In the genomic region with DNA sequence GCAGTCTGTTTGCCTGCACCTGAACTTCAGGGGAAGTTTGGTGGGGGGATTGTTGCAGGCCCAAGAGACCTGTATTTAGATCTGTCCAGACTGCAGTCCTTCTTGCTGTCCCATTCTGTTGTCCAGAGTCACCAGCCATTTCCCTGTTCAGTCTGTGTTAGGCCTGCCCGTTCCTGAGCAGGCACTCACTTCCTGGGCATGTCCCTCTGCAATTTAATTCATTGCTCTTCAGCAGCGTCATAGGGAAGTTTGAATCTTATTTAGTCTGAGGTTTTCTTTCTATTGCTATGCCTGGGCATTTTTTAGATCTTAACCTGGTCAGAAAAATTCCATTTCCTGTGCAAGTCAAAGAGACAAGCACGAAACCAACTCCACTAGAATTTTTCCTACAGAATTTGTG, we compare ENCODE assay signal across 29 cellular contexts.
DNase-seq lines count a peak whose midpoint lies in the region; ATAC-seq and TF ChIP-seq lines count a peak whose summit lies in the region.
"Had no signal": no experiment of that assay in that cellular context is flagged by ENCODE, and none has a peak within 500 bp of the region (broad histone marks: within the 10 kb centered on the region; RNA-seq: fewer than 3 reads in every experiment).

No MANE protein-coding gene starts in this region.

- TF ChIP-seq CTCF in heart left ventricle (IDR thresholded peaks at IDR 0.05) (no peak), right atrium auricular region (IDR thresholded peaks at IDR 0.05) (no peak), RWPE2 (IDR thresholded peaks at IDR 0.05; ENCODE audit: poor library complexity, severe bottlenecking) (no peak), mucosa of descending colon (IDR thresholded peaks at IDR 0.05) (no peak), upper lobe of left lung (IDR thresholded peaks at IDR 0.05) (no peak), natural killer cell (IDR thresholded peaks at IDR 0.05) (no peak)

- H3K27ac ChIP-seq in heart left ventricle (peak overlapping the region in 7 of 12 donors; percentile 17 to 86 (median 66)), right atrium auricular region (no peak overlapping the region), RWPE2 (ENCODE audit: poor library complexity, severe bottlenecking) (peak overlapping the region; percentile 76), upper lobe of left lung (peak overlapping the region in 3 of 4 donors; percentile 4 to 70 (median 28))
- H3K27ac ChIP-seq: A549, KMS-11, pancreas, RWPE1, VCaP had no signal

- DNase-seq in heart left ventricle (no peak), right atrium auricular region (ENCODE audit: low spot score) (no peak), RWPE2 (ENCODE audit: low spot score) (no peak), mucosa of descending colon (no peak), upper lobe of left lung (no peak), natural killer cell (no peak)
- no peak for DNase-seq in activated CD4-positive, alpha-beta T cell treated with anti-CD3 and anti-CD28 coated beads for 1 hour
- DNase-seq: activated CD4-positive, alpha-beta T cell treated with anti-CD3 and anti-CD28 coated beads, Interleukin-2, amount 10 ng/mL, durations not matched to agents 7 days and 5 days; activated naive CD8-positive, alpha-beta T cell treated with anti-CD3 and anti-CD28 coated beads for 36 hours; BE2C; Caco-2; DMS79; dorsolateral prefrontal cortex; GM23248; kidney glomerular epithelial cell; mesendoderm; NCI-H1694; NCI-H2171 treated with DMSO at 0.1 percent for 48 hours; NCI-H524 treated with DMSO at 0.1 percent for 48 hours; pancreas; right lobe of liver; stimulated activated CD4-positive, alpha-beta T cell treated with anti-CD3 and anti-CD28 coated beads, Interleukin-4, amount 100 ng/mL, for 4 hours had no signal

- no peak overlapping the region for H3K4me3 ChIP-seq in heart left ventricle
- H3K4me3 ChIP-seq in right atrium auricular region = no peak overlapping the region
- H3K4me3 ChIP-seq in RWPE2 (ENCODE audit: severe bottlenecking) = no peak overlapping the region
- no peak overlapping the region for H3K4me3 ChIP-seq in mucosa of descending colon
- H3K4me3 ChIP-seq in upper lobe of left lung = no peak overlapping the region
- H3K4me3 ChIP-seq: A549, dorsolateral prefrontal cortex, GM23248, pancreas, right lobe of liver had no signal

- peak overlapping the region in 1 of 2 donors; percentile 62 for H3K27ac Mint-ChIP-seq in natural killer cell
- H3K27ac Mint-ChIP-seq: activated CD4-positive, alpha-beta T cell treated with anti-CD3 and anti-CD28 coated beads, Interleukin-2, amount 10 ng/mL, durations not matched to agents 7 days and 5 days; activated naive CD8-positive, alpha-beta T cell treated with anti-CD3 and anti-CD28 coated beads for 36 hours; activated T-helper 17 cell treated with anti-CD3 and anti-CD28 coated beads, Interleukin-2, amount 50 U/mL, for 72 hours had no signal

- H3K4me1 Mint-ChIP-seq in natural killer cell = peaks cover 48 to 50% of the 10 kb centered on the region in 2 donors

- TF ChIP-seq EP300 in upper lobe of left lung (IDR thresholded peaks at IDR 0.05) = no peak

- peaks cover 7% of the 10 kb centered on the region for H3K36me3 Mint-ChIP-seq in natural killer cell

- no peaks in the 10 kb centered on the region for H3K27me3 ChIP-seq in heart left ventricle
- H3K27me3 ChIP-seq in right atrium auricular region = no peaks in the 10 kb centered on the region
- no peaks in the 10 kb centered on the region for H3K27me3 ChIP-seq in RWPE2 (ENCODE audit: insufficient read depth, poor library complexity, severe bottlenecking)
- H3K27me3 ChIP-seq in upper lobe of left lung = no peaks in the 10 kb centered on the region
- H3K27me3 ChIP-seq: BE2C, dorsolateral prefrontal cortex, pancreas, right lobe of liver had no signal

- no peaks in the 10 kb centered on the region for H3K27me3 Mint-ChIP-seq in natural killer cell (ENCODE audit: low read depth in 2 of 2)
- H3K27me3 Mint-ChIP-seq: activated CD4-positive, alpha-beta T cell treated with anti-CD3 and anti-CD28 coated beads, Interleukin-2, amount 10 ng/mL, durations not matched to agents 7 days and 5 days; activated naive CD8-positive, alpha-beta T cell treated with anti-CD3 and anti-CD28 coated beads for 36 hours; activated T-helper 17 cell treated with anti-CD3 and anti-CD28 coated beads, Interleukin-2, amount 50 U/mL, for 72 hours had no signal

- H3K4me1 ChIP-seq in heart left ventricle (peaks cover 7 to 71% (median 41%) of the 10 kb centered on the region in 12 donors), right atrium auricular region (peaks cover 0 to 24% of the 10 kb centered on the region in 2 donors), RWPE2 (ENCODE audit: insufficient read depth, poor library complexity, severe bottlenecking) (peaks cover 18% of the 10 kb centered on the region), mucosa of descending colon (ENCODE audit: low read depth) (no peaks in the 10 kb centered on the region), upper lobe of left lung (peaks cover 8 to 36% (median 24%) of the 10 kb centered on the region in 4 donors)
- H3K4me1 ChIP-seq: A549, Caco-2, pancreas, right lobe of liver had no signal

- intact Hi-C loops in heart left ventricle (cut with DNase I) = loop anchor here in 1 of 10 donors (10.0 kb wide), 1 partner anchor 598 kb away; no protein-coding TSS in a partner anchor
- intact Hi-C loops in mucosa of descending colon (cut with DNase I, micrococcal nuclease) = no loop called here
- intact Hi-C loops in natural killer cell (cut with micrococcal nuclease) = no loop called here

- no peaks in the 10 kb centered on the region for H3K9me3 Mint-ChIP-seq in natural killer cell
- H3K9me3 Mint-ChIP-seq: activated CD4-positive, alpha-beta T cell treated with anti-CD3 and anti-CD28 coated beads, Interleukin-2, amount 10 ng/mL, durations not matched to agents 7 days and 5 days; activated naive CD8-positive, alpha-beta T cell treated with anti-CD3 and anti-CD28 coated beads for 36 hours; activated T-helper 17 cell treated with anti-CD3 and anti-CD28 coated beads, Interleukin-2, amount 50 U/mL, for 72 hours had no signal

- no peaks in the 10 kb centered on the region for H3K9me3 ChIP-seq in heart left ventricle
- no peaks in the 10 kb centered on the region for H3K9me3 ChIP-seq in right atrium auricular region
- no peaks in the 10 kb centered on the region for H3K9me3 ChIP-seq in RWPE2 (ENCODE audit: severe bottlenecking)
- no peaks in the 10 kb centered on the region for H3K9me3 ChIP-seq in mucosa of descending colon
- no peaks in the 10 kb centered on the region for H3K9me3 ChIP-seq in upper lobe of left lung
- H3K9me3 ChIP-seq: A549, BE2C, Caco-2, pancreas, right lobe of liver had no signal

- H3K36me3 ChIP-seq in heart left ventricle (peaks cover 0 to 34% (median 11%) of the 10 kb centered on the region in 9 donors), right atrium auricular region (peaks cover 13% of the 10 kb centered on the region), RWPE2 (ENCODE audit: low read depth) (peaks cover 22% of the 10 kb centered on the region), mucosa of descending colon (ENCODE audit: low read depth) (no peaks in the 10 kb centered on the region), upper lobe of left lung (peaks cover 0 to 11% (median 5%) of the 10 kb centered on the region in 4 donors)
- H3K36me3 ChIP-seq: pancreas had no signal

- H3K4me3 Mint-ChIP-seq in natural killer cell = no peak overlapping the region
- H3K4me3 Mint-ChIP-seq: activated CD4-positive, alpha-beta T cell treated with anti-CD3 and anti-CD28 coated beads, Interleukin-2, amount 10 ng/mL, durations not matched to agents 7 days and 5 days; activated naive CD8-positive, alpha-beta T cell treated with anti-CD3 and anti-CD28 coated beads for 36 hours; activated T-helper 17 cell treated with anti-CD3 and anti-CD28 coated beads, Interleukin-2, amount 50 U/mL, for 72 hours had no signal

- TF ChIP-seq POLR2A in heart left ventricle (IDR thresholded peaks at IDR 0.05) (no peak), upper lobe of left lung (IDR thresholded peaks at IDR 0.05) (no peak)

- 66 to 83% (median 72%) methylated on average over 3 of the region's 3 CpGs for WGBS in heart left ventricle, 4 donors
- 55 to 74% methylated on average over 3 of the region's 3 CpGs for WGBS in upper lobe of left lung, 2 donors

- no peak for ATAC-seq in heart left ventricle
- no peak for ATAC-seq in RWPE2 (ENCODE audit: low read depth)
- ATAC-seq in mucosa of descending colon = peak; percentile 51
- ATAC-seq in upper lobe of left lung (ENCODE audit: low FRiP score in 2 of 2) = no peak
- ATAC-seq in HG02884 (IDR thresholded peaks at IDR 0.05; ENCODE audit: unreplicated experiment) = no peak
- ATAC-seq in natural killer cell = no peak
- ATAC-seq: A549; activated T-helper 17 cell treated with anti-CD3 and anti-CD28 coated beads, Interleukin-2, amount 50 U/mL, for 72 hours; pancreas; SK-N-SH treated with all-trans-retinoic acid at 6 μM for 48 hours had no signal

Comparison
In these comparisons a context has a peak if more than half of its experiments do, and no peak if none do; other contexts are left out.
1. H3K27ac ChIP-seq: peak in heart left ventricle (7 of 12), RWPE2 (single experiment) and upper lobe of left lung (3 of 4); none in right atrium auricular region (0 of 2).